Comparison of ENCODE assay signal across 14 cellular contexts in genomic region chr9:127629468-127630081, GRCh38. TPM values are rescaled to one million over a fixed set of nuclear protein-coding genes. Genes with fewer than 3 reads are reported as not detected.
DNase-seq lines count a peak whose midpoint lies in the region; ATAC-seq and TF ChIP-seq lines count a peak whose summit lies in the region.
"Had no signal": no experiment of that assay in that cellular context is flagged by ENCODE, and none has a peak within 500 bp of the region (broad histone marks: within the 10 kb centered on the region; RNA-seq: fewer than 3 reads in every experiment).

No MANE protein-coding gene starts in this region.

- no peaks in the 10 kb centered on the region for H3K36me3 Mint-ChIP-seq in CD14-positive monocyte

- H3K4me2 ChIP-seq in Loucy (ENCODE audit: low read depth, low read length, poor library complexity, severe bottlenecking), result no peak overlapping the region

- ATAC-seq in GM19397 (IDR thresholded peaks at IDR 0.05; ENCODE audit: unreplicated experiment) (no peak), body of pancreas (no peak)

- H3K36me3 ChIP-seq in Loucy (ENCODE audit: insufficient read depth, low read length) (no peaks in the 10 kb centered on the region), body of pancreas (replicated peaks in 1 of 2; ENCODE audit: insufficient read depth in 1 of 2, low read depth in 2 of 2) (no peaks in the 10 kb centered on the region)

- H3K4me3 Mint-ChIP-seq in CD14-positive monocyte, result no peak overlapping the region

- peaks cover 4 to 12% (median 7%) of the 10 kb centered on the region in 3 donors for H3K27me3 Mint-ChIP-seq in CD14-positive monocyte (ENCODE audit: low read depth in 3 of 3)

- peak overlapping the region in 2 of 7 donors; percentile 41 to 52 for H3K27ac Mint-ChIP-seq in CD14-positive monocyte

- no peak for TF ChIP-seq POLR2A in body of pancreas (IDR thresholded peaks at IDR 0.05)

- peaks cover 6% of the 10 kb centered on the region; the same call in 1 of the 2 replicates for H3K79me2 ChIP-seq in Loucy (ENCODE audit: insufficient read depth, low read length)

- H3K4me3 ChIP-seq in Loucy (ENCODE audit: low read length, poor library complexity, severe bottlenecking), result no peak overlapping the region
- H3K4me3 ChIP-seq in body of pancreas, result no peak overlapping the region

- TF ChIP-seq CTCF in Loucy (conservative IDR thresholded peaks at IDR 0.05; ENCODE audit: low read length) (peak; percentile 22; the same call in 1 of the 2 replicates), CD14-positive monocyte (IDR thresholded peaks at IDR 0.05) (no peak), body of pancreas (IDR thresholded peaks at IDR 0.05) (no peak)

- 94 to 95% methylated on average over 6 to 8 of the region's 8 CpGs for WGBS in body of pancreas, 2 donors

- intact Hi-C loops in CD14-positive monocyte (cut with micrococcal nuclease), result no loop called here
- intact Hi-C loops in body of pancreas (cut with DNase I), result no loop called here

- no peak overlapping the region for H3K9ac ChIP-seq in Loucy (ENCODE audit: low read depth, low read length, poor library complexity, severe bottlenecking)

- H2AFZ ChIP-seq in Loucy (ENCODE audit: low read length), result no peak overlapping the region

- H3K9me2 ChIP-seq in Loucy (replicated peaks; ENCODE audit: low read depth, low read length), result no peaks in the 10 kb centered on the region

- H3K9me3 ChIP-seq in Loucy (ENCODE audit: insufficient read depth, low read depth, low read length), result no peaks in the 10 kb centered on the region
- no peaks in the 10 kb centered on the region for H3K9me3 ChIP-seq in body of pancreas

- no peaks in the 10 kb centered on the region for H3F3A ChIP-seq in Loucy (ENCODE audit: low read depth)

- H4K20me1 ChIP-seq in Loucy (ENCODE audit: insufficient read depth, low read length, poor library complexity, severe bottlenecking), result peaks cover 6% of the 10 kb centered on the region

- no peaks in the 10 kb centered on the region for H3K27me3 ChIP-seq in Loucy (ENCODE audit: insufficient read depth, low read length, poor library complexity, severe bottlenecking)
- no peaks in the 10 kb centered on the region for H3K27me3 ChIP-seq in body of pancreas

- peak overlapping the region; percentile 58 for H3K27ac ChIP-seq in epithelial cell of prostate
- H3K27ac ChIP-seq in body of pancreas, result no peak overlapping the region

- peaks cover 0 to 3% (median 0%) of the 10 kb centered on the region in 7 donors for H3K9me3 Mint-ChIP-seq in CD14-positive monocyte

- H3K4me1 ChIP-seq in Loucy (ENCODE audit: insufficient read depth, low read length, poor library complexity, severe bottlenecking) (peaks cover 12% of the 10 kb centered on the region), body of pancreas (peaks cover 21% of the 10 kb centered on the region)

- DNase-seq in Daoy (ENCODE audit: low read depth) (peak; percentile 32), epithelial cell of prostate (ENCODE audit: low read depth, low spot score) (no peak), myocyte (ENCODE audit: low read depth) (peak; percentile 42), NCI-H524 (lab: John Stamatoyannopoulos, UW) (no peak), CD14-positive monocyte (ENCODE audit: low spot score) (no peak), body of pancreas (no peak)
- DNase-seq: activated CD4-positive, alpha-beta T cell treated with anti-CD3 and anti-CD28 coated beads, Interleukin-2, amount 50 U/mL, for 48 hours; activated naive CD4-positive, alpha-beta T cell treated with anti-CD3 and anti-CD28 coated beads, Interleukin-2, amount 50 U/mL, for 16 hours; GOT3; NCI-H187 treated with DMSO at 0.1 percent for 48 hours; NK-92 treated with Interleukin-12 subunit alpha and Interleukin-12 subunit beta, amount 100 ng/mL, for 24 hours; T-helper 1 cell had no signal

- H3K4me1 Mint-ChIP-seq in CD14-positive monocyte, result no peaks in the 10 kb centered on the region

RNA-seq across cellular contexts. Expression of gene STXBP1, which starts 17.5 kb away (rescaled TPM):
- total RNA-seq in Daoy (2014; rRNA removed; shearing (Covaris generic)), result 26.3 and 41.9 TPM in 2 replicates
- total RNA-seq in myocyte (10.6 and 21.9 TPM in 2 replicates), body of pancreas (10 to 100 TPM; 34.5 to 39.9 TPM)
- polyA plus RNA-seq in myocyte (2012), result 31.0 TPM
- under 1 TPM in 1 of 2 donors, not detected in 1; 0.59 TPM for polyA plus RNA-seq in CD14-positive monocyte

Comparison
In these comparisons a context has a peak if more than half of its experiments do, and no peak if none do; other contexts are left out.
1. DNase-seq: peak in Daoy (single experiment) and myocyte (single experiment); none in epithelial cell of prostate (single experiment), NCI-H524 (0 of 2), CD14-positive monocyte (single experiment) and body of pancreas (0 of 4).